ENCODE assay signal across 1 cellular context in genomic region chr16:85649411-85649977, GRCh38.
TF ChIP-seq lines count a peak whose summit lies in the region.

No MANE protein-coding gene starts in this region.

TF ChIP-seq in IMR-90, 13 proteins besides CTCF, POLR2A, EP300 and RAD21:
- no peak for TF ChIP-seq CHD1 (IDR thresholded peaks at IDR 0.05; ENCODE audit: low read depth, low read length)
- no peak for TF ChIP-seq NFE2L2 (IDR thresholded peaks at IDR 0.05; ENCODE audit: low read depth, low read length)
- no peak for TF ChIP-seq MAFK (IDR thresholded peaks at IDR 0.05; ENCODE audit: low read depth, low read length)
- TF ChIP-seq RCOR1 (IDR thresholded peaks at IDR 0.05; ENCODE audit: insufficient replicate concordance, low read length): no peak
- TF ChIP-seq MAZ (IDR thresholded peaks at IDR 0.05; ENCODE audit: borderline replicate concordance, low read depth, low read length): no peak
- no peak for TF ChIP-seq SMC3 (IDR thresholded peaks at IDR 0.05; ENCODE audit: low read depth, low read length)
- TF ChIP-seq CEBPB (IDR thresholded peaks at IDR 0.05; ENCODE audit: low read depth, low read length): no peak
- TF ChIP-seq USF2 (IDR thresholded peaks at IDR 0.05; ENCODE audit: low read depth, low read length): no peak
- TF ChIP-seq MXI1 (IDR thresholded peaks at IDR 0.05; ENCODE audit: borderline replicate concordance, low read depth, low read length): no peak
- no peak for TF ChIP-seq ELK1 (IDR thresholded peaks at IDR 0.05; ENCODE audit: borderline replicate concordance, low read depth, low read length)
- no peak for TF ChIP-seq RFX5 (IDR thresholded peaks at IDR 0.05; ENCODE audit: low read depth, low read length)
- TF ChIP-seq FOS (IDR thresholded peaks at IDR 0.05; ENCODE audit: low read depth, low read length): no peak
- TF ChIP-seq BHLHE40 (IDR thresholded peaks at IDR 0.05; ENCODE audit: low read depth, low read length): no peak
